In the genomic region with DNA sequence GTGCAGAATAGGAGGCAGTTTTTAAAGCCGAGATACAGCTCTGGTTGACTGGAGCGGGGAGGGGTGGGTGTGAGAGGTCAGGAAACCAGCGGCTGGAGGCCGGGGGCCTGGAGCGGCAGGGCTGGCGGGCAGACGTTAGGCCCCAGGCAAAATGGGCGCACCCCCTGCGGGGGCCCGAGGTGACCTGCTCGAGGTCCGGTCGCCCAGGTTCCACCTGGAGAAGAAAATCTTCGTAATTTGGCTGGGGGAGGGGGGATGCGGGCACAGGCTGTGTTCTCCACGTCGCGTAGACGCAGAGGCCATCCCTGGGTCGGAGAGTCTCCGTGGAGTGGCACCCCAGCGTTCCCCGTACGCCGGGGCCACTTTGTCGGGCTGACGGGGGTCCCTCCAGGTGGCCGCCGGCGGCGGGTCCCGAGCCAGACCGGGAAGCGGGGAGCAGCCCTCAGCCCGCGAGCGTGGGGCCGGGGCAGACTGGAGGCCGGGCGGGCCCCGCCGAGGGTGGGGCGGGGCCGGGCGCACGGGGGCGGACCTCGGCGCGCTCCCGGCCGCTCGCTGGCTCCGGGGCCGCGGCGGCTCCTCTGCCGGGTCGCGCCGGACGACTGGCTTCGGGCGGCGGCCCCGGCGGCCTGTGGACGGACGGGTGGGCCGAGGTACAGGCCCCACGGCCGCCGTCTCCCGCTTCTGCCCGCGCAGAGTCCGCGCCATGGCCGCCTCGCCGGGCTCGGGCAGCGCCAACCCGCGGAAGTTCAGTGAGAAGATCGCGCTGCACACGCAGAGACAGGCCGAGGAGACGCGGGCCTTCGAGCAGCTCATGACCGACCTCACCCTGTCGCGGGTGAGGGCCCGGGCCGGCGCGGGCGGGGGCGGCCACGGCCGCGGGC, we compare ENCODE assay signal across 1 cellular context.
TF ChIP-seq lines count a peak whose summit lies in the region.

TSS of gene CRTC3 (plus strand) at position 555 of the 881 bp plus-strand sequence. CDS start at position 704, 149 bp downstream.

TF ChIP-seq in GM23338, 12 proteins besides CTCF, POLR2A, EP300 and RAD21:
- TF ChIP-seq, protein P1, sequence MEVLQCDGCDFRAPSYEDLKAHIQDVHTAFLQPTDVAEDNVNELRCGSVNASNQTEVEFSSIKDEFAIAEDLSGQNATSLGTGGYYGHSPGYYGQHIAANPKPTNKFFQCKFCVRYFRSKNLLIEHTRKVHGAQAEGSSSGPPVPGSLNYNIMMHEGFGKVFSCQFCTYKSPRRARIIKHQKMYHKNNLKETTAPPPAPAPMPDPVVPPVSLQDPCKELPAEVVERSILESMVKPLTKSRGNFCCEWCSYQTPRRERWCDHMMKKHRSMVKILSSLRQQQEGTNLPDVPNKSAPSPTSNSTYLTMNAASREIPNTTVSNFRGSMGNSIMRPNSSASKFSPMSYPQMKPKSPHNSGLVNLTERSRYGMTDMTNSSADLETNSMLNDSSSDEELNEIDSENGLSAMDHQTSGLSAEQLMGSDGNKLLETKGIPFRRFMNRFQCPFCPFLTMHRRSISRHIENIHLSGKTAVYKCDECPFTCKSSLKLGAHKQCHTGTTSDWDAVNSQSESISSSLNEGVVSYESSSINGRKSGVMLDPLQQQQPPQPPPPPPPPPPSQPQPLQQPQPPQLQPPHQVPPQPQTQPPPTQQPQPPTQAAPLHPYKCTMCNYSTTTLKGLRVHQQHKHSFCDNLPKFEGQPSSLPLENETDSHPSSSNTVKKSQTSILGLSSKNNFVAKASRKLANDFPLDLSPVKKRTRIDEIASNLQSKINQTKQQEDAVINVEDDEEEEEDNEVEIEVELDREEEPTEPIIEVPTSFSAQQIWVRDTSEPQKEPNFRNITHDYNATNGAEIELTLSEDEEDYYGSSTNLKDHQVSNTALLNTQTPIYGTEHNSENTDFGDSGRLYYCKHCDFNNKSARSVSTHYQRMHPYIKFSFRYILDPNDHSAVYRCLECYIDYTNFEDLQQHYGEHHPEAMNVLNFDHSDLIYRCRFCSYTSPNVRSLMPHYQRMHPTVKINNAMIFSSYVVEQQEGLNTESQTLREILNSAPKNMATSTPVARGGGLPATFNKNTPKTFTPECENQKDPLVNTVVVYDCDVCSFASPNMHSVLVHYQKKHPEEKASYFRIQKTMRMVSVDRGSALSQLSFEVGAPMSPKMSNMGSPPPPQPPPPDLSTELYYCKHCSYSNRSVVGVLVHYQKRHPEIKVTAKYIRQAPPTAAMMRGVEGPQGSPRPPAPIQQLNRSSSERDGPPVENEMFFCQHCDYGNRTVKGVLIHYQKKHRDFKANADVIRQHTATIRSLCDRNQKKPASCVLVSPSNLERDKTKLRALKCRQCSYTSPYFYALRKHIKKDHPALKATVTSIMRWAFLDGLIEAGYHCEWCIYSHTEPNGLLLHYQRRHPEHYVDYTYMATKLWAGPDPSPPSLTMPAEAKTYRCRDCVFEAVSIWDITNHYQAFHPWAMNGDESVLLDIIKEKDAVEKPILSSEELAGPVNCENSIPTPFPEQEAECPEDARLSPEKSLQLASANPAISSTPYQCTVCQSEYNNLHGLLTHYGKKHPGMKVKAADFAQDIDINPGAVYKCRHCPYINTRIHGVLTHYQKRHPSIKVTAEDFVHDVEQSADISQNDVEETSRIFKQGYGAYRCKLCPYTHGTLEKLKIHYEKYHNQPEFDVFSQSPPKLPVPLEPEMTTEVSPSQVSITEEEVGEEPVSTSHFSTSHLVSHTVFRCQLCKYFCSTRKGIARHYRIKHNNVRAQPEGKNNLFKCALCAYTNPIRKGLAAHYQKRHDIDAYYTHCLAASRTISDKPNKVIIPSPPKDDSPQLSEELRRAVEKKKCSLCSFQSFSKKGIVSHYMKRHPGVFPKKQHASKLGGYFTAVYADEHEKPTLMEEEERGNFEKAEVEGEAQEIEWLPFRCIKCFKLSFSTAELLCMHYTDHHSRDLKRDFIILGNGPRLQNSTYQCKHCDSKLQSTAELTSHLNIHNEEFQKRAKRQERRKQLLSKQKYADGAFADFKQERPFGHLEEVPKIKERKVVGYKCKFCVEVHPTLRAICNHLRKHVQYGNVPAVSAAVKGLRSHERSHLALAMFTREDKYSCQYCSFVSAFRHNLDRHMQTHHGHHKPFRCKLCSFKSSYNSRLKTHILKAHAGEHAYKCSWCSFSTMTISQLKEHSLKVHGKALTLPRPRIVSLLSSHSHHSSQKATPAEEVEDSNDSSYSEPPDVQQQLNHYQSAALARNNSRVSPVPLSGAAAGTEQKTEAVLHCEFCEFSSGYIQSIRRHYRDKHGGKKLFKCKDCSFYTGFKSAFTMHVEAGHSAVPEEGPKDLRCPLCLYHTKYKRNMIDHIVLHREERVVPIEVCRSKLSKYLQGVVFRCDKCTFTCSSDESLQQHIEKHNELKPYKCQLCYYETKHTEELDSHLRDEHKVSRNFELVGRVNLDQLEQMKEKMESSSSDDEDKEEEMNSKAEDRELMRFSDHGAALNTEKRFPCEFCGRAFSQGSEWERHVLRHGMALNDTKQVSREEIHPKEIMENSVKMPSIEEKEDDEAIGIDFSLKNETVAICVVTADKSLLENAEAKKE (CRISPR knock-in tag; IDR thresholded peaks at IDR 0.05) = no peak
- peak; percentile 61 for TF ChIP-seq EZH2 (IDR thresholded peaks at IDR 0.05; ENCODE audit: low read depth, unreplicated experiment)
